Comparison of ENCODE assay signal across 7 cellular contexts in genomic region chr15:83012038-83012490, GRCh38. TPM values are rescaled to one million over a fixed set of nuclear protein-coding genes. Genes with fewer than 3 reads are reported as not detected.
DNase-seq lines count a peak whose midpoint lies in the region; ATAC-seq and TF ChIP-seq lines count a peak whose summit lies in the region.

No MANE protein-coding gene starts in this region.

- no peak for ATAC-seq in GM21515 (IDR thresholded peaks at IDR 0.05; ENCODE audit: unreplicated experiment)

- DNase-seq in HAP-1 (ENCODE audit: low spot score in 2 of 2) = no peak
- no peak for DNase-seq in SJCRH30
- DNase-seq in fibroblast of mammary gland (ENCODE audit: low read depth) = peak; percentile 43
- DNase-seq in skeletal muscle cell (ENCODE audit: low read depth) = no peak
- no peak for DNase-seq in DMS79 treated with DMSO at 0.1 percent for 48 hours (lab: John Stamatoyannopoulos, UW)
- DNase-seq in stimulated activated CD4-positive, alpha-beta T cell treated with anti-CD3 and anti-CD28 coated beads, Interleukin-2, amount 100 ng/mL, for 24 hours = no peak

- H3K27me3 ChIP-seq in HAP-1 (ENCODE audit: low read depth) (no peaks in the 10 kb centered on the region), SJCRH30 (no peaks in the 10 kb centered on the region)

- peaks cover 17% of the 10 kb centered on the region for H3K4me1 ChIP-seq in HAP-1
- peaks cover 10% of the 10 kb centered on the region; the same call in 1 of the 2 replicates for H3K4me1 ChIP-seq in SJCRH30

- peak overlapping the region; percentile 41 for H3K27ac ChIP-seq in SJCRH30

- peak overlapping the region; percentile 98 for H3K4me3 ChIP-seq in HAP-1
- H3K4me3 ChIP-seq in SJCRH30 = peak overlapping the region; percentile 86
- H3K4me3 ChIP-seq in fibroblast of mammary gland (ENCODE audit: control insufficient read depth, low read depth, low read length) = peak overlapping the region; percentile 92
- peak overlapping the region; percentile 99 for H3K4me3 ChIP-seq in skeletal muscle cell (ENCODE audit: low read depth, low read length)

- in situ Hi-C loops in HAP-1 (cut with MboI; ENCODE audit: low sequenced_read_pairs) = no loop called here

- H3K36me3 ChIP-seq in HAP-1 (replicated peaks) = peaks cover 44% of the 10 kb centered on the region
- peaks cover 10% of the 10 kb centered on the region for H3K36me3 ChIP-seq in SJCRH30

- no peaks in the 10 kb centered on the region for H3K9me3 ChIP-seq in HAP-1
- H3K9me3 ChIP-seq in SJCRH30 (replicated peaks) = no peaks in the 10 kb centered on the region

- no peak for TF ChIP-seq CTCF in fibroblast of mammary gland (conservative IDR thresholded peaks at IDR 0.05; ENCODE audit: control insufficient read depth, insufficient read depth, low read depth, low read length)

RNA-seq across cellular contexts. Expression of gene C15orf40, which starts 0.6 kb away (rescaled TPM):
- total RNA-seq in SJCRH30 (2014; rRNA removed; shearing (Covaris generic)) = 11.2 and 12.3 TPM in 2 replicates

RNA-seq across cellular contexts. Expression of gene RAMAC, which starts 26.1 kb away (rescaled TPM):
- 44.0 and 48.4 TPM in 2 replicates for total RNA-seq in SJCRH30 (2014; rRNA removed; shearing (Covaris generic))

RNA-seq across cellular contexts. Expression of gene BTBD1, which starts 55.0 kb away (rescaled TPM):
- 76.5 and 83.7 TPM in 2 replicates for total RNA-seq in SJCRH30 (2014; rRNA removed; shearing (Covaris generic))

RNA-seq across cellular contexts. Expression of gene HOMER2, which starts 59.5 kb away (rescaled TPM):
- 6.8 and 7.3 TPM in 2 replicates for total RNA-seq in SJCRH30 (2014; rRNA removed; shearing (Covaris generic))
